ENCODE assay signal across 20 cellular contexts in the genomic region with DNA sequence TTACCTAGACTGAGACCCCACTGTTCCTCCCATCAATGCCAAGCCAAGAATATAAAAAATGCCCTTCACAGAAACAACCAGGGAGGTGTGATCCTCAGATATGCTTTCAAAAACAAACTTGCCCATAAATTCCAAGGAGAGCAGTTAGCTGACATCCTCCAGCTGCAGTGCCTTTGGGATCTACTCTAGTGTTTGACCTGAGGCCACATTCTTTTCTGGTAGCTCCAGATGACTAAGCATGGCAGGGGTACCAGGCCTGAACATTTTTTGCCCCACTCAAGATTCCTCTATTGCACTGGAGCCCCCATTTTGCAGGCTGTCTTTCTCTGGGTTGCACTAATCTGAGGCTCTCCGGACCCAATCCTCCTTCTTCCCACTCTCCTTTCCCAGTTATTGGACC. TPM values are rescaled to one million over a fixed set of nuclear protein-coding genes. Genes with fewer than 3 reads are reported as not detected.
A peak's percentile ranks its signal among the peaks of the same experiment; 100 is the strongest.
DNase-seq lines count a peak whose midpoint lies in the region; ATAC-seq and TF ChIP-seq lines count a peak whose summit lies in the region.
"Had no signal": no experiment of that assay in that cellular context is flagged by ENCODE, and none has a peak within 500 bp of the region (broad histone marks: within the 10 kb centered on the region; RNA-seq: fewer than 3 reads in every experiment).

No MANE protein-coding gene starts in this region.

- H3K9me3 Mint-ChIP-seq in dendritic cell treated with granulocyte-macrophage colony-stimulating factor and Interleukin-4, amounts not matched to agents 40 ng/mL and 50 ng/mL, for 4 days, result peaks cover 12% of the 10 kb centered on the region
- peaks cover 8% of the 10 kb centered on the region; the same call in 2 of the 3 replicates for H3K9me3 Mint-ChIP-seq in GM23338

- H3K27ac ChIP-seq in GM23338 (ENCODE audit: low read depth), result no peak overlapping the region
- H3K27ac ChIP-seq: KMS-11, RWPE1 had no signal

- intact Hi-C loops in dendritic cell treated with granulocyte-macrophage colony-stimulating factor and Interleukin-4, amounts not matched to agents 40 ng/mL and 50 ng/mL, for 4 days (cut with micrococcal nuclease), result no loop called here

- no peaks in the 10 kb centered on the region for H3K9me2 ChIP-seq in GM23338 (ENCODE audit: insufficient read depth)

- no peaks in the 10 kb centered on the region for H3K27me3 ChIP-seq in GM23338 (ENCODE audit: insufficient read depth)

- no peaks in the 10 kb centered on the region for H3K79me2 ChIP-seq in GM23338 (replicated peaks; ENCODE audit: insufficient read depth)

- peaks cover 7% of the 10 kb centered on the region; the same call in 1 of the 2 replicates for H3F3A ChIP-seq in GM23338 (replicated peaks; ENCODE audit: low read depth)

- peaks cover 54% of the 10 kb centered on the region for H3K4me1 Mint-ChIP-seq in dendritic cell treated with granulocyte-macrophage colony-stimulating factor and Interleukin-4, amounts not matched to agents 40 ng/mL and 50 ng/mL, for 4 days (ENCODE audit: low read depth)
- H3K4me1 Mint-ChIP-seq in GM23338, result peaks cover 23% of the 10 kb centered on the region

- H3K4me2 ChIP-seq in GM23338, result no peak overlapping the region
- H3K4me2 ChIP-seq: KMS-11 had no signal

- H3K4me3 Mint-ChIP-seq in dendritic cell treated with granulocyte-macrophage colony-stimulating factor and Interleukin-4, amounts not matched to agents 40 ng/mL and 50 ng/mL, for 4 days, result no peak overlapping the region
- H3K4me3 Mint-ChIP-seq in GM23338, result no peak overlapping the region
- H3K4me3 Mint-ChIP-seq: HFFc6 had no signal

- H2AFZ ChIP-seq in GM23338, result no peak overlapping the region

- no peaks in the 10 kb centered on the region for H3K27me3 Mint-ChIP-seq in dendritic cell treated with granulocyte-macrophage colony-stimulating factor and Interleukin-4, amounts not matched to agents 40 ng/mL and 50 ng/mL, for 4 days
- no peaks in the 10 kb centered on the region for H3K27me3 Mint-ChIP-seq in GM23338 (ENCODE audit: insufficient read depth, low read depth, poor library complexity)

- H3K4me3 ChIP-seq in GM23338, result no peak overlapping the region
- H3K4me3 ChIP-seq: GM12878 had no signal

- H3K36me3 ChIP-seq in GM23338 (ENCODE audit: insufficient read depth), result no peaks in the 10 kb centered on the region

- ATAC-seq in GM23338 (no peak), HG02938 (IDR thresholded peaks at IDR 0.05; ENCODE audit: unreplicated experiment) (no peak)
- ATAC-seq: GM12878, PC-3 had no signal

- no peaks in the 10 kb centered on the region for H3K36me3 Mint-ChIP-seq in dendritic cell treated with granulocyte-macrophage colony-stimulating factor and Interleukin-4, amounts not matched to agents 40 ng/mL and 50 ng/mL, for 4 days (ENCODE audit: low read depth)
- no peaks in the 10 kb centered on the region for H3K36me3 Mint-ChIP-seq in GM23338 (ENCODE audit: low read depth)

- TF ChIP-seq CTCF in GM23338 (conservative IDR thresholded peaks at IDR 0.05; ENCODE audit: low read depth in 2 of 2), result no peak

- H4K20me1 ChIP-seq in GM23338 (replicated peaks; ENCODE audit: insufficient read depth), result no peaks in the 10 kb centered on the region

- peak overlapping the region; percentile 52 for H3K27ac Mint-ChIP-seq in dendritic cell treated with granulocyte-macrophage colony-stimulating factor and Interleukin-4, amounts not matched to agents 40 ng/mL and 50 ng/mL, for 4 days
- H3K27ac Mint-ChIP-seq in GM23338, result no peak overlapping the region
- H3K27ac Mint-ChIP-seq: HFFc6 had no signal

- DNase-seq in HCEC 1CT (peak; percentile 80), islet precursor cell (peak; percentile 49), renal cortical epithelial cell (ENCODE audit: low read depth) (peak; percentile 34), GM23338 (ENCODE audit: low spot score) (no peak), GDM1 (lab: John Stamatoyannopoulos, UW) (no peak)
- DNase-seq in activated CD8-positive, alpha-beta memory T cell treated with anti-CD3 and anti-CD28 coated beads, Interleukin-2, amount 50 U/mL, for 4 hours, result no peak
- DNase-seq: AML-193, DMS79 treated with DMSO at 0.1 percent for 48 hours, GF-D8, HFFc6, NCI-H1436 treated with DMSO at 0.1 percent for 48 hours, NCI-H2029, NCI-H526, PC-3, SIG-M5 had no signal

- H3K4me1 ChIP-seq in GM23338 (ENCODE audit: insufficient read depth), result peaks cover 37% of the 10 kb centered on the region

TF ChIP-seq in GM23338, 12 proteins besides CTCF, POLR2A, EP300 and RAD21:
- no peak for TF ChIP-seq CREB1 (CRISPR knock-in tag; IDR thresholded peaks at IDR 0.05; ENCODE audit: low read depth)
- TF ChIP-seq EZH2 (IDR thresholded peaks at IDR 0.05; ENCODE audit: low read depth, unreplicated experiment), result no peak
TF ChIP-seq in GM23338: peak in this region for 0.

RNA-seq across cellular contexts. Expression of a gene that starts 27.9 kb away (rescaled TPM):
- not detected in 2 replicates for total RNA-seq in renal cortical epithelial cell
- 3.5 and 5.4 TPM in 2 replicates for total RNA-seq in GM23338 (2014; rRNA removed; shearing (Covaris generic))
- polyA plus RNA-seq in GM23338 (2016; fragmentation: Nextera tagmentation; extraction: Ambion mirVana), result 0.68 and 1.1 TPM in 2 replicates
- total RNA-seq: GM12878, HFFc6 had no signal

Comparison
In these comparisons a context has a peak if more than half of its experiments do, and no peak if none do; other contexts are left out.
1. DNase-seq: peak in HCEC 1CT (single experiment), islet precursor cell (single experiment) and renal cortical epithelial cell (single experiment); none in GM23338 (single experiment), GDM1 (single experiment) and activated CD8-positive, alpha-beta memory T cell treated with anti-CD3 and anti-CD28 coated beads, Interleukin-2, amount 50 U/mL, for 4 hours (single experiment).